19 cellular contexts compared by ENCODE assay signal in genomic region chr6:149683256-149683860, GRCh38. TPM values are rescaled to one million over a fixed set of nuclear protein-coding genes. Genes with fewer than 3 reads are reported as not detected.
DNase-seq lines count a peak whose midpoint lies in the region; ATAC-seq and TF ChIP-seq lines count a peak whose summit lies in the region.
"Had no signal": no experiment of that assay in that cellular context is flagged by ENCODE, and none has a peak within 500 bp of the region (broad histone marks: within the 10 kb centered on the region; RNA-seq: fewer than 3 reads in every experiment).

No MANE protein-coding gene starts in this region.

- H3K4ac ChIP-seq in mesenchymal stem cell (ENCODE audit: low read depth in 1 of 2, low read length in 2 of 2) = no peak overlapping the region

- TF ChIP-seq POLR2A in GM18505 (IDR thresholded peaks at IDR 0.05; ENCODE audit: borderline replicate concordance, extremely low read depth, insufficient read depth, insufficient read length) = no peak

- peak overlapping the region; percentile 18 for H3K27ac ChIP-seq in mesenchymal stem cell (ENCODE audit: low read length, poor library complexity, severe bottlenecking)
- H3K27ac ChIP-seq: ascending aorta, coronary artery, KMS-11, skin epidermis, testis had no signal

- TF ChIP-seq CTCF in choroid plexus epithelial cell (conservative IDR thresholded peaks at IDR 0.05; ENCODE audit: low read depth, low read length) (no peak), GM10266 (IDR thresholded peaks at IDR 0.05; ENCODE audit: control insufficient read depth, insufficient read depth, low read depth, missing control alignments) (no peak)

- POLR2A ChIA-PET in HEK293T (lab: Yijun Ruan, JAX) = no interaction called here

- H3K27me3 ChIP-seq in mesenchymal stem cell (ENCODE audit: control insufficient read depth in 1 of 2, insufficient read depth in 1 of 2, low read length in 2 of 2) = no peaks in the 10 kb centered on the region
- H3K27me3 ChIP-seq: ascending aorta, testis had no signal

- H3K36me3 ChIP-seq in mesenchymal stem cell (ENCODE audit: control insufficient read depth in 1 of 2, insufficient read depth in 2 of 2, low read depth in 1 of 2, low read length in 2 of 2) = peaks cover 17 to 50% of the 10 kb centered on the region in 2 experiments

- H2BK120ac ChIP-seq in mesenchymal stem cell (ENCODE audit: low read depth, low read length) = no peak overlapping the region

- no peak overlapping the region for H3K9ac ChIP-seq in mesenchymal stem cell (ENCODE audit: low read length)
- H3K9ac ChIP-seq: KMS-11 had no signal

- no peak overlapping the region for H3K4me2 ChIP-seq in mesenchymal stem cell (ENCODE audit: low read length, poor library complexity, severe bottlenecking)
- H3K4me2 ChIP-seq: KMS-11 had no signal

- H3K79me1 ChIP-seq in mesenchymal stem cell (replicated peaks; ENCODE audit: low read length, poor library complexity, severe bottlenecking) = peaks cover 17% of the 10 kb centered on the region

- no peak overlapping the region for H3K14ac ChIP-seq in mesenchymal stem cell (ENCODE audit: low read length in 2 of 2)

- no peak overlapping the region for H4K91ac ChIP-seq in mesenchymal stem cell (ENCODE audit: low read length)

- no peak overlapping the region for H4K8ac ChIP-seq in mesenchymal stem cell (ENCODE audit: low read length)

- no peaks in the 10 kb centered on the region for H3K9me3 ChIP-seq in mesenchymal stem cell (ENCODE audit: control insufficient read depth, low read length)
- H3K9me3 ChIP-seq: ascending aorta, testis had no signal

- DNase-seq in D341Med (ENCODE audit: low spot score) = peak; percentile 67
- DNase-seq in NCI-H1694 treated with DMSO at 0.1 percent for 48 hours (lab: John Stamatoyannopoulos, UW) = peak; percentile 91
- peak; percentile 34 for DNase-seq in choroid plexus epithelial cell (ENCODE audit: low read depth)
- DNase-seq in mesenchymal stem cell = no peak
- DNase-seq in stimulated activated CD4-positive, alpha-beta T cell treated with anti-CD3 and anti-CD28 coated beads, Interleukin-4, amount 100 ng/mL, for 1 hour = no peak
- no peak for DNase-seq in GM10266 (ENCODE audit: extremely low spot score)
- no peak for DNase-seq in HEK293T (ENCODE audit: extremely low spot score)
- DNase-seq: activated CD4-positive, CD25-positive, alpha-beta regulatory T cell treated with anti-CD3 and anti-CD28 coated beads, Interleukin-2, amount 50 U/mL, for 72 hours; activated gamma-delta T cell treated with Interleukin-2 at 50 U/mL for 16 hours; DMS79 treated with DMSO at 0.1 percent for 48 hours; mesendoderm; NCI-H1092 treated with DMSO at 0.1 percent for 48 hours; NK-92 treated with Interleukin-12 subunit alpha and Interleukin-12 subunit beta, amount 100 ng/mL, for 24 hours; testis had no signal

- no peak overlapping the region for H2AFZ ChIP-seq in mesenchymal stem cell (ENCODE audit: low read depth, low read length)

- no peak overlapping the region for H2BK12ac ChIP-seq in mesenchymal stem cell (ENCODE audit: low read length in 2 of 2)

- H3K23ac ChIP-seq in mesenchymal stem cell (ENCODE audit: low read length in 2 of 2) = no peak overlapping the region

- no peak overlapping the region for H3K18ac ChIP-seq in mesenchymal stem cell (ENCODE audit: low read depth in 1 of 2, low read length in 2 of 2)

- peaks cover 2% of the 10 kb centered on the region for H3K4me1 ChIP-seq in mesenchymal stem cell (ENCODE audit: control insufficient read depth, insufficient read depth, low read depth, low read length)
- H3K4me1 ChIP-seq: ascending aorta, testis had no signal

- CTCF ChIA-PET in HEK293T (lab: Yijun Ruan, JAX) = no interaction called here

- H2BK5ac ChIP-seq in mesenchymal stem cell (ENCODE audit: low read depth, low read length, poor library complexity, severe bottlenecking) = no peak overlapping the region

- peak overlapping the region; percentile 17 for H2AK5ac ChIP-seq in mesenchymal stem cell (ENCODE audit: low read length, severe bottlenecking)

- no peak overlapping the region for H3K4me3 ChIP-seq in choroid plexus epithelial cell (ENCODE audit: low read depth, low read length)
- H3K4me3 ChIP-seq in mesenchymal stem cell (ENCODE audit: insufficient read depth in 1 of 2, low read depth in 1 of 2, low read length in 2 of 2) = no peak overlapping the region
- H3K4me3 ChIP-seq: ascending aorta, coronary artery, skin epidermis, testis had no signal

- WGBS in mesenchymal stem cell = 96% methylated on average over 4 of the region's 4 CpGs

- no peak overlapping the region for H2BK15ac ChIP-seq in mesenchymal stem cell (ENCODE audit: low read depth, poor library complexity, severe bottlenecking)

- no peak for ATAC-seq in GM18505 (IDR thresholded peaks at IDR 0.05; ENCODE audit: unreplicated experiment)

TF ChIP-seq in HEK293T, 16 proteins besides CTCF, POLR2A, EP300 and RAD21:
- TF ChIP-seq BHLHE40 (IDR thresholded peaks at IDR 0.05; ENCODE audit: borderline replicate concordance) (no peak), L3MBTL2 (conservative IDR thresholded peaks at IDR 0.05) (no peak), ELF4 (IDR thresholded peaks at IDR 0.05) (no peak), FOXK2 (IDR thresholded peaks at IDR 0.05) (no peak)

RNA-seq across cellular contexts. Expression of gene LATS1, which starts 34.5 kb away (rescaled TPM):
- 10.2 TPM for polyA plus RNA-seq in mesenchymal stem cell (2013, experiment 1 of 2)
- 10.0 TPM for polyA plus RNA-seq in mesenchymal stem cell (2013, experiment 2 of 2)

RNA-seq across cellular contexts. Expression of gene KATNA1, which starts 34.8 kb away (rescaled TPM):
- polyA plus RNA-seq in mesenchymal stem cell (2013, experiment 1 of 2) = 16.3 TPM
- 16.4 TPM for polyA plus RNA-seq in mesenchymal stem cell (2013, experiment 2 of 2)

Comparison
In these comparisons a context has a peak if more than half of its experiments do, and no peak if none do; other contexts are left out.
1. DNase-seq: peak in D341Med (single experiment), NCI-H1694 treated with DMSO at 0.1 percent for 48 hours (single experiment) and choroid plexus epithelial cell (single experiment); none in mesenchymal stem cell (single experiment), stimulated activated CD4-positive, alpha-beta T cell treated with anti-CD3 and anti-CD28 coated beads, Interleukin-4, amount 100 ng/mL, for 1 hour (single experiment), GM10266 (single experiment) and HEK293T (single experiment).